8 cellular contexts compared by ENCODE assay signal in genomic region chr9:112180387-112180881, GRCh38. TPM values are rescaled to one million over a fixed set of nuclear protein-coding genes. Genes with fewer than 3 reads are reported as not detected.
DNase-seq lines count a peak whose midpoint lies in the region; ATAC-seq and TF ChIP-seq lines count a peak whose summit lies in the region.

No MANE protein-coding gene starts in this region.

- peak; percentile 58 for DNase-seq in activated naive CD8-positive, alpha-beta T cell treated with anti-CD3 and anti-CD28 coated beads for 36 hours
- peak; percentile 38 to 55 for DNase-seq in stimulated activated CD4-positive, alpha-beta T cell treated with anti-CD3 and anti-CD28 coated beads, Interleukin-2, amount 100 ng/mL, for 24 hours
- DNase-seq in MM.1S (no peak), NCI-H69 (lab: John Stamatoyannopoulos, UW) (no peak), NCI-H526 (lab: John Stamatoyannopoulos, UW) (no peak), NCI-H2196 (lab: John Stamatoyannopoulos, UW; ENCODE audit: unreplicated experiment) (no peak)

- no peaks in the 10 kb centered on the region for H3F3A ChIP-seq in MM.1S (ENCODE audit: insufficient read depth, low read length)

- H3K36me3 Mint-ChIP-seq in activated naive CD8-positive, alpha-beta T cell treated with anti-CD3 and anti-CD28 coated beads for 36 hours = peaks cover 4% of the 10 kb centered on the region

- peaks cover 29% of the 10 kb centered on the region for H3K27me3 Mint-ChIP-seq in activated naive CD8-positive, alpha-beta T cell treated with anti-CD3 and anti-CD28 coated beads for 36 hours

- no peak overlapping the region for H3K4me3 Mint-ChIP-seq in activated naive CD8-positive, alpha-beta T cell treated with anti-CD3 and anti-CD28 coated beads for 36 hours

- H3K4me1 ChIP-seq in OCI-LY3 (ENCODE audit: low read length) (peaks cover 4% of the 10 kb centered on the region; the same call in 1 of the 2 replicates), MM.1S (ENCODE audit: low read length) (no peaks in the 10 kb centered on the region)

- ATAC-seq in GM18502 (IDR thresholded peaks at IDR 0.05; ENCODE audit: poor library complexity, unreplicated experiment) = peak; percentile 24

- no peak overlapping the region for H3K4me2 ChIP-seq in OCI-LY3 (ENCODE audit: low read length)
- no peak overlapping the region for H3K4me2 ChIP-seq in MM.1S (ENCODE audit: low read depth, low read length)

- peaks cover 8% of the 10 kb centered on the region for H3K9me3 Mint-ChIP-seq in activated naive CD8-positive, alpha-beta T cell treated with anti-CD3 and anti-CD28 coated beads for 36 hours

- H3K79me2 ChIP-seq in OCI-LY3 (ENCODE audit: low read length) (no peaks in the 10 kb centered on the region), MM.1S (ENCODE audit: low read length) (no peaks in the 10 kb centered on the region)

- peak overlapping the region; percentile 54 for H3K27ac Mint-ChIP-seq in activated naive CD8-positive, alpha-beta T cell treated with anti-CD3 and anti-CD28 coated beads for 36 hours

- 0 out of 2 replicates have a peak overlapping the region, but pooled peaks have one; percentile 6 for H2AFZ ChIP-seq in OCI-LY3 (ENCODE audit: low read depth, low read length)
- H2AFZ ChIP-seq in MM.1S (ENCODE audit: low read length) = no peak overlapping the region

- no peaks in the 10 kb centered on the region for H3K9me2 ChIP-seq in MM.1S (replicated peaks; ENCODE audit: insufficient read depth, low read length)

- H3K27ac ChIP-seq in OCI-LY3 (ENCODE audit: low read length) (no peak overlapping the region), MM.1S (ENCODE audit: low read length) (no peak overlapping the region)

- peaks cover 23% of the 10 kb centered on the region for H3K4me1 Mint-ChIP-seq in activated naive CD8-positive, alpha-beta T cell treated with anti-CD3 and anti-CD28 coated beads for 36 hours

- H3K9me3 ChIP-seq in OCI-LY3 (ENCODE audit: insufficient read depth, low read length) (no peaks in the 10 kb centered on the region), MM.1S (replicated peaks; ENCODE audit: insufficient read depth, low read length) (no peaks in the 10 kb centered on the region)

- H3K4me3 ChIP-seq in OCI-LY3 (ENCODE audit: low read length) (no peak overlapping the region), MM.1S (ENCODE audit: low read length) (no peak overlapping the region)

- H4K20me1 ChIP-seq in OCI-LY3 (ENCODE audit: insufficient read depth, low read length) (no peaks in the 10 kb centered on the region), MM.1S (ENCODE audit: insufficient read depth, low read length) (no peaks in the 10 kb centered on the region)

- H3K27me3 ChIP-seq in OCI-LY3 (ENCODE audit: low read depth, low read length) = peaks cover 17% of the 10 kb centered on the region
- H3K27me3 ChIP-seq in MM.1S (replicated peaks; ENCODE audit: insufficient read depth, low read length) = no peaks in the 10 kb centered on the region; the same call in 1 of the 2 replicates

- H3K36me3 ChIP-seq in OCI-LY3 (replicated peaks; ENCODE audit: low read depth, low read length) (no peaks in the 10 kb centered on the region), MM.1S (replicated peaks; ENCODE audit: insufficient read depth, low read length) (no peaks in the 10 kb centered on the region)

- H3K9ac ChIP-seq in OCI-LY3 (ENCODE audit: low read length) = no peak overlapping the region
- H3K9ac ChIP-seq in MM.1S (ENCODE audit: low read length) = no peak overlapping the region

- no peak for TF ChIP-seq CTCF in OCI-LY3 (IDR thresholded peaks at IDR 0.05; ENCODE audit: low read depth, low read length)
- no peak for TF ChIP-seq CTCF in MM.1S (IDR thresholded peaks at IDR 0.05; ENCODE audit: low read length)

RNA-seq across cellular contexts. Expression of gene SUSD1, which starts 5.3 kb away (rescaled TPM):
- 1 to 10 TPM; 3.8 to 5.2 TPM for total RNA-seq in activated naive CD8-positive, alpha-beta T cell treated with anti-CD3 and anti-CD28 coated beads for 36 hours

Comparison
In these comparisons a context has a peak if more than half of its experiments do, and no peak if none do; other contexts are left out.
1. DNase-seq: peak in activated naive CD8-positive, alpha-beta T cell treated with anti-CD3 and anti-CD28 coated beads for 36 hours (single experiment) and stimulated activated CD4-positive, alpha-beta T cell treated with anti-CD3 and anti-CD28 coated beads, Interleukin-2, amount 100 ng/mL, for 24 hours (2 of 2); none in MM.1S (single experiment), NCI-H69 (single experiment), NCI-H526 (0 of 2) and NCI-H2196 (single experiment).